1 cellular context compared by ENCODE assay signal in the genomic region with DNA sequence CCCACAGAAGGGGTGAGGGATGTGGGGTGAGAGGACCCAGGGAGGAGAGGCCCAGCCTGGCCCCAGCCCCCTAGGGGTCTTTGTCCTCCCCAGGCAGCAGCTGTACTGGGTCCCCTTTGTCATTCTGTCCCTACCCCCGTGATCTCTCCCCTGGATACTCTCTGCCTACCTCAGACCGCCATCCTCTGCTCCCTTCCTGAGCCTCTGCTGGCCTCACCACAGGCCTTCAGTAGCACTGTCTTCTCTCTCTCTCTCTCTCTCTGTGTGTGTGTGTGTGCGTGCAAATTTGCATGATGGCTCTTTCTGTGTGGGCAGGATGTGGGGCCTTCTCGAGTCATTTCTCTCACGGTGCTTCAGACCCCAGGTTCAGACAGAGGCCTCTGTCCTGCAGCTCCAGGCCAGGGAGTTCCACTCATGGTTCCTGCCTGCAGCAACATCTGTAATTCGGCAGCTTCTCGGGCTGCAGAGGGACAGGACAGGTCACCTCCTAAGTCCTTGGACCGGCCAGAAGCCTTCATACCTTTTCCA.
TF ChIP-seq lines count a peak whose summit lies in the region.

No MANE protein-coding gene starts in this region.

TF ChIP-seq in K562, 482 proteins besides CTCF, POLR2A, EP300 and RAD21:
- TF ChIP-seq, protein P1, sequence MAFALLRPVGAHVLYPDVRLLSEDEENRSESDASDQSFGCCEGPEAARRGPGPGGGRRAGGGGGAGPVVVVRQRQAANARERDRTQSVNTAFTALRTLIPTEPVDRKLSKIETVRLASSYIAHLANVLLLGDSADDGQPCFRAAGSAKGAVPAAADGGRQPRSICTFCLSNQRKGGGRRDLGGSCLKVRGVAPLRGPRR (CRISPR knock-in tag; IDR thresholded peaks at IDR 0.05), result no peak
- TF ChIP-seq, protein P2, sequence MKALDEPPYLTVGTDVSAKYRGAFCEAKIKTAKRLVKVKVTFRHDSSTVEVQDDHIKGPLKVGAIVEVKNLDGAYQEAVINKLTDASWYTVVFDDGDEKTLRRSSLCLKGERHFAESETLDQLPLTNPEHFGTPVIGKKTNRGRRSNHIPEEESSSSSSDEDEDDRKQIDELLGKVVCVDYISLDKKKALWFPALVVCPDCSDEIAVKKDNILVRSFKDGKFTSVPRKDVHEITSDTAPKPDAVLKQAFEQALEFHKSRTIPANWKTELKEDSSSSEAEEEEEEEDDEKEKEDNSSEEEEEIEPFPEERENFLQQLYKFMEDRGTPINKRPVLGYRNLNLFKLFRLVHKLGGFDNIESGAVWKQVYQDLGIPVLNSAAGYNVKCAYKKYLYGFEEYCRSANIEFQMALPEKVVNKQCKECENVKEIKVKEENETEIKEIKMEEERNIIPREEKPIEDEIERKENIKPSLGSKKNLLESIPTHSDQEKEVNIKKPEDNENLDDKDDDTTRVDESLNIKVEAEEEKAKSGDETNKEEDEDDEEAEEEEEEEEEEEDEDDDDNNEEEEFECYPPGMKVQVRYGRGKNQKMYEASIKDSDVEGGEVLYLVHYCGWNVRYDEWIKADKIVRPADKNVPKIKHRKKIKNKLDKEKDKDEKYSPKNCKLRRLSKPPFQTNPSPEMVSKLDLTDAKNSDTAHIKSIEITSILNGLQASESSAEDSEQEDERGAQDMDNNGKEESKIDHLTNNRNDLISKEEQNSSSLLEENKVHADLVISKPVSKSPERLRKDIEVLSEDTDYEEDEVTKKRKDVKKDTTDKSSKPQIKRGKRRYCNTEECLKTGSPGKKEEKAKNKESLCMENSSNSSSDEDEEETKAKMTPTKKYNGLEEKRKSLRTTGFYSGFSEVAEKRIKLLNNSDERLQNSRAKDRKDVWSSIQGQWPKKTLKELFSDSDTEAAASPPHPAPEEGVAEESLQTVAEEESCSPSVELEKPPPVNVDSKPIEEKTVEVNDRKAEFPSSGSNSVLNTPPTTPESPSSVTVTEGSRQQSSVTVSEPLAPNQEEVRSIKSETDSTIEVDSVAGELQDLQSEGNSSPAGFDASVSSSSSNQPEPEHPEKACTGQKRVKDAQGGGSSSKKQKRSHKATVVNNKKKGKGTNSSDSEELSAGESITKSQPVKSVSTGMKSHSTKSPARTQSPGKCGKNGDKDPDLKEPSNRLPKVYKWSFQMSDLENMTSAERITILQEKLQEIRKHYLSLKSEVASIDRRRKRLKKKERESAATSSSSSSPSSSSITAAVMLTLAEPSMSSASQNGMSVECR (CRISPR knock-in tag; IDR thresholded peaks at IDR 0.05), result 0 out of 2 replicates have a peak, but pooled peaks have one; percentile 9
- TF ChIP-seq RBFOX2 (IDR thresholded peaks at IDR 0.05; ENCODE audit: low read depth, low read length), result 0 out of 2 replicates have a peak, but pooled peaks have one; percentile 12
- TF ChIP-seq, protein P3, sequence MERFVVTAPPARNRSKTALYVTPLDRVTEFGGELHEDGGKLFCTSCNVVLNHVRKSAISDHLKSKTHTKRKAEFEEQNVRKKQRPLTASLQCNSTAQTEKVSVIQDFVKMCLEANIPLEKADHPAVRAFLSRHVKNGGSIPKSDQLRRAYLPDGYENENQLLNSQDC (CRISPR knock-in tag; IDR thresholded peaks at IDR 0.05), result no peak
- no peak for TF ChIP-seq PHB (CRISPR knock-in tag; IDR thresholded peaks at IDR 0.05)
- TF ChIP-seq WHSC1 (IDR thresholded peaks at IDR 0.05; ENCODE audit: low read length), result no peak
- no peak for TF ChIP-seq ZNF561 (CRISPR knock-in tag; conservative IDR thresholded peaks at IDR 0.05)
- no peak for TF ChIP-seq MEF2A (IDR thresholded peaks at IDR 0.05; ENCODE audit: control insufficient read depth, low read depth, low read length)
